8 cellular contexts compared by ENCODE assay signal in the genomic region with DNA sequence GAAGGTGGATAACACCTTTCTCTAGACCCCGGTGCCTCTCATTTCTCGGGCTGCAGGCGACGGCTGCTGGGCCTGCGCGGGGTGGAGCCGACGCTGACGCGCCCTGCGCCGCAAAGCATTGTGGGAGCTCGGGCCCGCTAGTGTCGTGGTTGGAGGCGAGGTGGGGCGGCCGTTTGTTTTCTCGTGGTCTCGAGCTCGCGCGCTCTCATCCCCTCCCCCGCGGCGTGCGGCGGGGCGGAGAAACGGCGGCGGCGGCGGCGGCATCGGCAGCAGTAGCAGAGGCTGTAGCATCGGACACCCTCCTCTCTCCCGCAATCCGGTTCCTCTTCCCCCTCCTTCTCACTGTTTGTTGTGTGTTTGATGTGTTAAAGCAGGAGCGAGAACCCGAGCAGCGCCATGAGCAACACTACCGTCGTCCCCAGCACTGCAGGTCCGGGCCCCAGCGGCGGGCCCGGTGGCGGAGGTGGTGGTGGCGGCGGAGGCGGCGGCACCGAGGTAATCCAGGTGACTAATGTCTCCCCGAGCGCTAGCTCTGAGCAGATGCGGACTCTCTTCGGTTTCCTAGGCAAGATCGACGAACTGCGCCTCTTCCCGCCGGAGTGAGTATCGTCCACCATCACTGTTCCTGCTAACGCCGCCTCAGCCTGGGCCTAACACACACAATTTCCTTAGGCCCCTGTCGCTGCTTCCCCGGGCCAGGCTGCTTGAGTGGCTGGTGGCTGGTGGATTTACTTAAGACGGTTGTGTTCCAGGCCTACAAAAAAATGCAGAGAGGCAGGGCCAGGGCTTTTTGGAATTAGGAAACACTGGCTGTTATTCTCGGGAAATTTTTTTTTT. TPM values are rescaled to one million over a fixed set of nuclear protein-coding genes. Genes with fewer than 3 reads are reported as not detected.
A peak's percentile ranks its signal among the peaks of the same experiment; 100 is the strongest.
DNase-seq lines count a peak whose midpoint lies in the region; ATAC-seq, FAIRE-seq and TF ChIP-seq lines count a peak whose summit lies in the region.

A gene with protein sequence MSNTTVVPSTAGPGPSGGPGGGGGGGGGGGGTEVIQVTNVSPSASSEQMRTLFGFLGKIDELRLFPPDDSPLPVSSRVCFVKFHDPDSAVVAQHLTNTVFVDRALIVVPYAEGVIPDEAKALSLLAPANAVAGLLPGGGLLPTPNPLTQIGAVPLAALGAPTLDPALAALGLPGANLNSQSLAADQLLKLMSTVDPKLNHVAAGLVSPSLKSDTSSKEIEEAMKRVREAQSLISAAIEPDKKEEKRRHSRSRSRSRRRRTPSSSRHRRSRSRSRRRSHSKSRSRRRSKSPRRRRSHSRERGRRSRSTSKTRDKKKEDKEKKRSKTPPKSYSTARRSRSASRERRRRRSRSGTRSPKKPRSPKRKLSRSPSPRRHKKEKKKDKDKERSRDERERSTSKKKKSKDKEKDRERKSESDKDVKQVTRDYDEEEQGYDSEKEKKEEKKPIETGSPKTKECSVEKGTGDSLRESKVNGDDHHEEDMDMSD (plus strand): TSS at position 140 of the 837 bp plus-strand sequence. CDS start 257 bp downstream, at position 397.

- TF ChIP-seq CTCF in mesothelial cell of epicardium (IDR thresholded peaks at IDR 0.05; ENCODE audit: unreplicated experiment): no peak

- ATAC-seq in GM21381 (IDR thresholded peaks at IDR 0.05; ENCODE audit: unreplicated experiment): peak; percentile 96

- no peaks in the 10 kb centered on the region for H3K27me3 ChIP-seq in NT2/D1 (ENCODE audit: insufficient read depth, insufficient read length)

- FAIRE-seq in endometrium (lab: Jason Lieb, UNC): peak; percentile 79

- peaks cover 18% of the 10 kb centered on the region for H3K36me3 Mint-ChIP-seq in mesothelial cell of epicardium

- H3K4me3 Mint-ChIP-seq in mesothelial cell of epicardium: peak within 1 kb of the TSS; percentile 91

- H3K9me3 ChIP-seq in NT2/D1 (ENCODE audit: insufficient read depth, low read length): no peaks in the 10 kb centered on the region

- H3K27ac Mint-ChIP-seq in mesothelial cell of epicardium: peak within 1 kb of the TSS; percentile 96

- H3K36me3 ChIP-seq in NT2/D1 (ENCODE audit: insufficient read depth, insufficient read length, low read length): peaks cover 60% of the 10 kb centered on the region

- in situ Hi-C loops in Caki2 (cut with HindIII; ENCODE audit: low pct_unique_long_range_greater_than_20kb, low sequenced_read_pairs): no loop called here

- H3K4me3 ChIP-seq in NT2/D1 (ENCODE audit: insufficient read length, low read depth): peak within 1 kb of the TSS; percentile 88

- DNase-seq in Caki2 (ENCODE audit: low read depth) (peak; percentile 91), HUDEP-2 (lab: John Stamatoyannopoulos, UW; ENCODE audit: unreplicated experiment in 76 of 76) (peak in 74 of 76 experiments; percentile 26 to 95 (median 89)), NT2/D1 (ENCODE audit: low read depth, low spot score) (peak; percentile 93), mesothelial cell of epicardium (ENCODE audit: low spot score in 2 of 2, unreplicated experiment in 2 of 2) (peak; percentile 92 to 97)
- peak; percentile 91 for DNase-seq in activated CD8-positive, alpha-beta memory T cell treated with anti-CD3 and anti-CD28 coated beads, Interleukin-2, amount 50 U/mL, for 24 hours (ENCODE audit: extremely low read depth)
- peak; percentile 95 to 96 for DNase-seq in stimulated activated CD8-positive, alpha-beta memory T cell treated with anti-CD3 and anti-CD28 coated beads, Interleukin-15, amount 100 ng/mL, for 48 hours (ENCODE audit: low read depth in 2 of 2)

- H3K4me1 Mint-ChIP-seq in mesothelial cell of epicardium: peaks cover 40% of the 10 kb centered on the region

- H3K27me3 Mint-ChIP-seq in mesothelial cell of epicardium (ENCODE audit: low read depth): no peaks in the 10 kb centered on the region

- H3K9ac ChIP-seq in NT2/D1 (ENCODE audit: insufficient read length, low read depth): peak within 1 kb of the TSS; percentile 97

- no peaks in the 10 kb centered on the region for H3K9me3 Mint-ChIP-seq in mesothelial cell of epicardium

- no peaks in the 10 kb centered on the region for H3K4me1 ChIP-seq in NT2/D1 (ENCODE audit: insufficient read depth, insufficient read length)

RNA-seq across cellular contexts. Expression of the gene that starts here (rescaled TPM):
- total RNA-seq in Caki2 (2014; rRNA removed; shearing (Covaris generic); ENCODE audit: low replicate concordance): 51.2 and 76.2 TPM in 2 replicates
- 338 to 357 TPM (median 348 TPM) in 3 replicates for total RNA-seq in mesothelial cell of epicardium

Comparison
In these comparisons a context has a peak if more than half of its experiments do, and no peak if none do; other contexts are left out.
1. Peak in every context shown above with its lines: DNase-seq, ATAC-seq and H3K4me3 ChIP-seq.